In genomic region chr3:182755308-182756106, GRCh38 we compare ENCODE assay signal across 20 cellular contexts. TPM values are rescaled to one million over a fixed set of nuclear protein-coding genes. Genes with fewer than 3 reads are reported as not detected.
DNase-seq lines count a peak whose midpoint lies in the region; ATAC-seq, FAIRE-seq and TF ChIP-seq lines count a peak whose summit lies in the region.
"Had no signal": no experiment of that assay in that cellular context is flagged by ENCODE, and none has a peak within 500 bp of the region (broad histone marks: within the 10 kb centered on the region; RNA-seq: fewer than 3 reads in every experiment).

No MANE protein-coding gene starts in this region.

- no peaks in the 10 kb centered on the region for H3K27me3 ChIP-seq in skeletal muscle satellite cell (ENCODE audit: control insufficient read depth, insufficient read depth, low read length)

- FAIRE-seq in H54 (lab: Jason Lieb, UNC): peak; percentile 66
- FAIRE-seq: GM12878 had no signal

- no peak overlapping the region for H3K4me3 ChIP-seq in fibroblast of pulmonary artery (replicated peaks; ENCODE audit: low read depth, low read length)
- H3K4me3 ChIP-seq in skeletal muscle satellite cell (ENCODE audit: low read length): no peak overlapping the region
- H3K4me3 ChIP-seq: esophagus muscularis mucosa, GM12878 had no signal

- H3K4me2 ChIP-seq in skeletal muscle satellite cell (ENCODE audit: low read length): peak overlapping the region; percentile 35

- DNase-seq in H54 (ENCODE audit: insufficient read length, low spot score) (no peak), fibroblast of pulmonary artery (ENCODE audit: low read depth) (peak; percentile 49), iPS-NIHi11 (ENCODE audit: low spot score) (no peak)
- DNase-seq in activated CD4-positive, alpha-beta T cell treated with anti-CD3 and anti-CD28 coated beads, Interleukin-2, amount 50 U/mL, for 1 hour: no peak
- DNase-seq: activated CD4-positive, CD25-positive, alpha-beta regulatory T cell treated with anti-CD3 and anti-CD28 coated beads, Interleukin-2, amount 50 U/mL, for 72 hours; activated naive CD8-positive, alpha-beta T cell treated with anti-CD3 and anti-CD28 coated beads, Interleukin-2, amount 10 ng/mL, durations not matched to agents 7 days and 5 days; CD8-positive, alpha-beta T cell; DMS153; Kasumi-1; NCI-H1105; NCI-H2081; stimulated activated CD4-positive, alpha-beta T cell treated with anti-CD3 and anti-CD28 coated beads, Interleukin-1b, Interleukin-23, amount 100 ng/mL, for 48 hours; stimulated activated naive CD4-positive, alpha-beta T cell had no signal

- no peak for TF ChIP-seq POLR2A in H54 (IDR thresholded peaks at IDR 0.05; ENCODE audit: low read depth, low read length)

- no peak for TF ChIP-seq CTCF in fibroblast of pulmonary artery (IDR thresholded peaks at IDR 0.05; ENCODE audit: low read length, missing control alignments)

- no peaks in the 10 kb centered on the region for H3K9me3 ChIP-seq in skeletal muscle satellite cell (replicated peaks; ENCODE audit: low read length)
- H3K9me3 ChIP-seq: esophagus muscularis mucosa had no signal

- H3K36me3 ChIP-seq in skeletal muscle satellite cell (ENCODE audit: insufficient read depth, low read length): no peaks in the 10 kb centered on the region
- H3K36me3 ChIP-seq: esophagus muscularis mucosa had no signal

- peak overlapping the region; percentile 33 for H3K9ac ChIP-seq in skeletal muscle satellite cell (ENCODE audit: low read depth, low read length)

- H3K4me1 ChIP-seq in skeletal muscle satellite cell (ENCODE audit: control insufficient read depth, insufficient read depth, low read length): peaks cover 24% of the 10 kb centered on the region
- H3K4me1 ChIP-seq: esophagus muscularis mucosa had no signal

- ATAC-seq in SK-N-SH treated with all-trans-retinoic acid at 6 μM for 48 hours: peak; percentile 91
- no peak for ATAC-seq in GM21367 (IDR thresholded peaks at IDR 0.05; ENCODE audit: unreplicated experiment)
- ATAC-seq: activated T-helper 17 cell treated with anti-CD3 and anti-CD28 coated beads, Interleukin-2, amount 50 U/mL, for 72 hours; CD8-positive, alpha-beta T cell; GM12878; left lobe of liver had no signal

TF ChIP-seq in SK-N-SH treated with all-trans-retinoic acid at 6 μM for 48 hours, 23 proteins besides CTCF, POLR2A, EP300 and RAD21:
- no peak for TF ChIP-seq BACH2 (CRISPR knock-in tag; IDR thresholded peaks at IDR 0.05; ENCODE audit: borderline replicate concordance)
- no peak for TF ChIP-seq ZFP30 (CRISPR knock-in tag; IDR thresholded peaks at IDR 0.05)
- TF ChIP-seq ISL1 (CRISPR knock-in tag; IDR thresholded peaks at IDR 0.05): peak; percentile 75
- TF ChIP-seq ZNF70 (CRISPR knock-in tag; IDR thresholded peaks at IDR 0.05): no peak
- no peak for TF ChIP-seq ZNF565 (CRISPR knock-in tag; conservative IDR thresholded peaks at IDR 0.05; ENCODE audit: low read depth)
TF ChIP-seq in SK-N-SH treated with all-trans-retinoic acid at 6 μM for 48 hours: peak in this region for 1.

RNA-seq across cellular contexts. Expression of gene ATP11B, which starts 37.8 kb away (rescaled TPM):
- total RNA-seq in skeletal muscle satellite cell (2012; rRNA removed): 40.0 and 52.0 TPM in 2 replicates
